Comparison of ENCODE assay signal across 11 cellular contexts in genomic region chr11:114158886-114159285, GRCh38.
DNase-seq lines count a peak whose midpoint lies in the region; ATAC-seq and TF ChIP-seq lines count a peak whose summit lies in the region.
"Had no signal": no experiment of that assay in that cellular context is flagged by ENCODE, and none has a peak within 500 bp of the region (broad histone marks: within the 10 kb centered on the region; RNA-seq: fewer than 3 reads in every experiment).

No MANE protein-coding gene starts in this region.

- H3K36me3 ChIP-seq in PC-3 (ENCODE audit: low read depth, low read length) (no peaks in the 10 kb centered on the region), gastroesophageal sphincter (peaks cover 0 to 38% of the 10 kb centered on the region in 2 donors), psoas muscle (ENCODE audit: insufficient read depth in 1 of 2, low read depth in 1 of 2) (peaks cover 0 to 3% of the 10 kb centered on the region in 2 donors)
- H3K36me3 ChIP-seq in effector memory CD4-positive, alpha-beta T cell (ENCODE audit: control insufficient read depth, insufficient read depth, low read length): no peaks in the 10 kb centered on the region

- H3K9me3 ChIP-seq in PC-3 (ENCODE audit: low read length) (no peaks in the 10 kb centered on the region), gastroesophageal sphincter (no peaks in the 10 kb centered on the region), psoas muscle (no peaks in the 10 kb centered on the region)
- H3K9me3 ChIP-seq in effector memory CD4-positive, alpha-beta T cell (ENCODE audit: control insufficient read depth, low read length): no peaks in the 10 kb centered on the region

- POLR2A ChIA-PET in PC-3 (lab: Charles Lee; ENCODE audit: unreplicated experiment): no interaction called here

- H4K20me1 ChIP-seq in PC-3 (ENCODE audit: low read length): peaks cover 18% of the 10 kb centered on the region

- H3K4me3 ChIP-seq in AG10803 (ENCODE audit: low read length) (no peak overlapping the region), PC-3 (ENCODE audit: low read length) (no peak overlapping the region), gastroesophageal sphincter (no peak overlapping the region), psoas muscle (no peak overlapping the region)
- no peak overlapping the region for H3K4me3 ChIP-seq in effector memory CD4-positive, alpha-beta T cell (ENCODE audit: insufficient read depth, low read depth, low read length, poor library complexity, severe bottlenecking)

- no peak for TF ChIP-seq POLR2A in gastroesophageal sphincter (IDR thresholded peaks at IDR 0.05)

- no peaks in the 10 kb centered on the region for H3K9me2 ChIP-seq in PC-3 (replicated peaks; ENCODE audit: low read length)

- DNase-seq in AG10803 (ENCODE audit: low read depth) (peak; percentile 25), PC-3 (peak; percentile 66), psoas muscle (peak; percentile 65 to 75), OCI-M1 (lab: John Stamatoyannopoulos, UW) (no peak), NCI-H2227 treated with DMSO at 0.1 percent for 48 hours (lab: John Stamatoyannopoulos, UW) (no peak), NCI-H1105 treated with DMSO at 0.1 percent for 48 hours (lab: John Stamatoyannopoulos, UW) (no peak)
- DNase-seq in effector memory CD4-positive, alpha-beta T cell: no peak
- DNase-seq: activated naive CD4-positive, alpha-beta T cell; NCI-H2081 treated with DMSO at 0.1 percent for 48 hours had no signal

- no peaks in the 10 kb centered on the region for H3K79me2 ChIP-seq in PC-3 (ENCODE audit: low read length)

- H3K27me3 ChIP-seq in PC-3 (ENCODE audit: low read length) (peaks cover 73% of the 10 kb centered on the region), gastroesophageal sphincter (no peaks in the 10 kb centered on the region), psoas muscle (ENCODE audit: insufficient read depth in 3 of 3, low read length in 2 of 3) (no peaks in the 10 kb centered on the region)
- no peaks in the 10 kb centered on the region for H3K27me3 ChIP-seq in effector memory CD4-positive, alpha-beta T cell (replicated peaks; ENCODE audit: control insufficient read depth, insufficient read depth, low read length, poor library complexity, severe bottlenecking)

- H3F3A ChIP-seq in PC-3 (ENCODE audit: low read length, unreplicated experiment): no peaks in the 10 kb centered on the region

- CTCF ChIA-PET in PC-3 (lab: Charles Lee): no interaction called here

- ATAC-seq in PC-3 (peak; percentile 34), gastroesophageal sphincter (no peak), psoas muscle (peak in 1 of 4 donors; percentile 16)
- ATAC-seq: WTC11 had no signal

- peak overlapping the region; percentile 56 for H3K4me2 ChIP-seq in PC-3 (ENCODE audit: low read length)

- intact Hi-C loops in PC-3 (cut with micrococcal nuclease) (no loop called here), psoas muscle (cut with DNase I) (no loop called here)

- TF ChIP-seq CTCF in AG10803 (conservative IDR thresholded peaks at IDR 0.05; ENCODE audit: low read length): no peak
- no peak for TF ChIP-seq CTCF in PC-3 (conservative IDR thresholded peaks at IDR 0.05; ENCODE audit: low read depth, low read length)
- TF ChIP-seq CTCF in gastroesophageal sphincter (IDR thresholded peaks at IDR 0.05): peak in 1 of 4 experiments; percentile 3
- no peak for TF ChIP-seq CTCF in psoas muscle (IDR thresholded peaks at IDR 0.05)

- WGBS in gastroesophageal sphincter (ENCODE audit: low coverage in 1 of 2), 2 donors: 100% methylated on average over 3 of the region's 7 CpGs
- 38 to 66% (median 42%) methylated on average over 7 of the region's 7 CpGs for WGBS in psoas muscle, 3 donors

- no peak overlapping the region for H3K9ac ChIP-seq in PC-3 (ENCODE audit: low read length)

- H3K27ac ChIP-seq in PC-3 (ENCODE audit: low read length): no peak overlapping the region
- peak overlapping the region; percentile 91 to 99 (median 97) for H3K27ac ChIP-seq in gastroesophageal sphincter
- peak overlapping the region; percentile 99 for H3K27ac ChIP-seq in psoas muscle
- no peak overlapping the region for H3K27ac ChIP-seq in effector memory CD4-positive, alpha-beta T cell (ENCODE audit: insufficient read depth, low read length, poor library complexity, severe bottlenecking)

- TF ChIP-seq EP300 in gastroesophageal sphincter (IDR thresholded peaks at IDR 0.05): no peak

- no peak overlapping the region for H2AFZ ChIP-seq in PC-3 (ENCODE audit: low read length)

- BruUV-seq in PC-3 (replicated peaks; lab: Mats Ljungman, UMichigan): no TSS peak

- H3K4me1 ChIP-seq in PC-3 (ENCODE audit: insufficient read depth, low read length) (peaks cover 35% of the 10 kb centered on the region), gastroesophageal sphincter (peaks cover 57 to 98% (median 76%) of the 10 kb centered on the region in 3 donors), psoas muscle (peaks cover 91% of the 10 kb centered on the region)
- peaks cover 24% of the 10 kb centered on the region for H3K4me1 ChIP-seq in effector memory CD4-positive, alpha-beta T cell (ENCODE audit: control insufficient read depth, insufficient read depth, low read length, poor library complexity, severe bottlenecking)

Comparison
In these comparisons a context has a peak if more than half of its experiments do, and no peak if none do; other contexts are left out.
1. DNase-seq: peak in AG10803 (single experiment), PC-3 (single experiment) and psoas muscle (2 of 2); none in effector memory CD4-positive, alpha-beta T cell (0 of 3), OCI-M1 (single experiment), NCI-H2227 treated with DMSO at 0.1 percent for 48 hours (single experiment) and NCI-H1105 treated with DMSO at 0.1 percent for 48 hours (single experiment).
2. H3K27ac ChIP-seq: peak in gastroesophageal sphincter (4 of 4) and psoas muscle (single experiment); none in PC-3 (single experiment) and effector memory CD4-positive, alpha-beta T cell (single experiment).